20 cellular contexts compared by ENCODE assay signal in the genomic region with DNA sequence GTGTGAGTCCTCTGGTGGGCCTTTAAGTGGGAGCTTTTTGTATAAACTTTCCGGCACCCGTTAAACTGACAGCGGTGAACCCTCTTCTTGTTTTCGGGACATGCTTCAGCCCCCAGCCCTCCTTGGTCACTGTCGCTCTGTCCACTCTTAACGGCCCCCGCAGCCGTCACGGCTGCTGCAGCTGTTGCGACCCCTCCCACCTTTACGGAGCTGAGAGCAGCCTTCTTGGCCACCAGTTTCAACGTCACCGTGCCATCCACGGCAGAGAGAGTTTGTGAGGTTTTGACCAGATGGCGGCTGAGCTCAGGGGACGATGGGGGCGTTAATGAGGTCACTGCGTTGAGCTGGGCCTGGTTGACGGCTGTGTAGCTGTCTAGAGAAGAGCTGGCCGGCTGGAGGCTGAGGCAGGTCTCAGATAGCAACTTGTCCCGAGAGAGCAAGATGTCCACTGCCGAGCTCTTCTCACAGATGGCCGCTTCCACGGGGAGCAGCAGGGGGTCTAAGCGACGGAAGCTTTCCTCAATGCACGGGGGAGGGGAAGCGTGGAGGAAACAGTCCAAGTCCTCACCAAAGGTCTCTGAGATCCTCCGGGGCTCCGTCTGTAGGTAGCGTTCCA. TPM values are rescaled to one million over a fixed set of nuclear protein-coding genes. Genes with fewer than 3 reads are reported as not detected.
DNase-seq lines count a peak whose midpoint lies in the region; ATAC-seq, FAIRE-seq and TF ChIP-seq lines count a peak whose summit lies in the region.
"Had no signal": no experiment of that assay in that cellular context is flagged by ENCODE, and none has a peak within 500 bp of the region (broad histone marks: within the 10 kb centered on the region; RNA-seq: fewer than 3 reads in every experiment).

No MANE protein-coding gene starts in this region.

- H3K4me3 ChIP-seq in H1 (ENCODE audit: extremely low read depth in 1 of 4, insufficient read depth in 2 of 4, low read depth in 3 of 4, low read length in 4 of 4) (no peak overlapping the region), prostate gland (no peak overlapping the region)
- H3K4me3 ChIP-seq: colonic mucosa, K562, mucosa of descending colon, right lobe of liver had no signal

- no peaks in the 10 kb centered on the region for H4K20me1 ChIP-seq in H1 (replicated peaks in 1 of 2; ENCODE audit: control insufficient read depth in 1 of 2, insufficient read depth in 2 of 2, low read length in 2 of 2)

- H3K79me1 ChIP-seq in H1 (ENCODE audit: low read depth, low read length), result peaks cover 2% of the 10 kb centered on the region; the same call in 1 of the 2 replicates

- H3K9me3 ChIP-seq in T-helper 17 cell (ENCODE audit: control insufficient read depth, low read length, poor library complexity, severe bottlenecking), result peaks cover 2% of the 10 kb centered on the region
- no peaks in the 10 kb centered on the region for H3K9me3 ChIP-seq in H1 (ENCODE audit: insufficient read depth in 2 of 2, low read depth in 1 of 2, low read length in 1 of 2)
- H3K9me3 ChIP-seq in prostate gland, result no peaks in the 10 kb centered on the region
- H3K9me3 ChIP-seq: colonic mucosa, mucosa of descending colon, right lobe of liver had no signal

- no peak overlapping the region for H3K4me2 ChIP-seq in H1 (ENCODE audit: insufficient read depth in 1 of 2, low read depth in 2 of 2, low read length in 2 of 2)

- no peak overlapping the region for H3K14ac ChIP-seq in H1 (ENCODE audit: insufficient read length)

- H3K4me1 Mint-ChIP-seq in activated naive CD4-positive, alpha-beta T cell treated with anti-CD3 and anti-CD28 coated beads, Interleukin-2, amount 50 U/mL, for 24 hours, result peaks cover 82% of the 10 kb centered on the region
- peaks cover 48% of the 10 kb centered on the region for H3K4me1 Mint-ChIP-seq in activated naive CD4-positive, alpha-beta T cell treated with anti-CD3 and anti-CD28 coated beads, Interleukin-2, amount 10 ng/mL, durations not matched to agents 7 days and 5 days
- peaks cover 23% of the 10 kb centered on the region for H3K4me1 Mint-ChIP-seq in T-helper 17 cell
- peaks cover 36 to 67% of the 10 kb centered on the region in 2 donors for H3K4me1 Mint-ChIP-seq in stimulated activated naive B cell treated with anti-CD40 and anti-IgM and Interleukin-4, amounts not matched to agents 10 μg/mL and 1 μg/mL and 100 μg/mL, for 72 hours

- peak overlapping the region; percentile 42 for H3K18ac ChIP-seq in H1 (ENCODE audit: extremely low read depth, low read length)

- H3K4me1 ChIP-seq in H1 (replicated peaks in 1 of 4; ENCODE audit: control insufficient read depth in 3 of 4, insufficient read depth in 4 of 4, low read length in 3 of 4) (peaks cover 6 to 18% (median 10%) of the 10 kb centered on the region in 4 experiments), prostate gland (replicated peaks) (no peaks in the 10 kb centered on the region)
- H3K4me1 ChIP-seq: colonic mucosa had no signal

- no peak for TF ChIP-seq RAD21 in H1 (IDR thresholded peaks at IDR 0.05 in 1 of 2, conservative IDR thresholded peaks at IDR 0.05 in 1 of 2; ENCODE audit: low read depth in 2 of 2, low read length in 2 of 2)

- H3K27me3 ChIP-seq in H1 (replicated peaks in 1 of 4; ENCODE audit: control insufficient read depth in 3 of 4, extremely low read depth in 1 of 4, insufficient read depth in 3 of 4, low read length in 3 of 4) (no peaks in the 10 kb centered on the region), prostate gland (replicated peaks; ENCODE audit: insufficient read depth) (no peaks in the 10 kb centered on the region)
- H3K27me3 ChIP-seq: colonic mucosa, right lobe of liver had no signal

- peak overlapping the region; percentile 0; the same call in 1 of the 2 replicates for H2BK15ac ChIP-seq in H1 (ENCODE audit: low read length)

- peaks cover 43% of the 10 kb centered on the region for H3K36me3 Mint-ChIP-seq in activated naive CD4-positive, alpha-beta T cell treated with anti-CD3 and anti-CD28 coated beads, Interleukin-2, amount 50 U/mL, for 24 hours
- peaks cover 77% of the 10 kb centered on the region for H3K36me3 Mint-ChIP-seq in activated naive CD4-positive, alpha-beta T cell treated with anti-CD3 and anti-CD28 coated beads, Interleukin-2, amount 10 ng/mL, durations not matched to agents 7 days and 5 days
- peaks cover 12% of the 10 kb centered on the region for H3K36me3 Mint-ChIP-seq in T-helper 17 cell (ENCODE audit: low read depth)
- H3K36me3 Mint-ChIP-seq in stimulated activated naive B cell treated with anti-CD40 and anti-IgM and Interleukin-4, amounts not matched to agents 10 μg/mL and 1 μg/mL and 100 μg/mL, for 72 hours, result peaks cover 41 to 63% of the 10 kb centered on the region in 2 donors

- H4K8ac ChIP-seq in H1 (ENCODE audit: extremely low read depth, insufficient read depth, low read length), result no peak overlapping the region; the same call in 1 of the 2 replicates

- TF ChIP-seq EP300 in H1 (IDR thresholded peaks at IDR 0.05; ENCODE audit: borderline replicate concordance in 1 of 2, low read depth in 2 of 2, low read length in 2 of 2), result no peak

- peak overlapping the region; percentile 11 for H3K4me3 Mint-ChIP-seq in activated naive CD4-positive, alpha-beta T cell treated with anti-CD3 and anti-CD28 coated beads, Interleukin-2, amount 50 U/mL, for 24 hours
- H3K4me3 Mint-ChIP-seq in activated naive CD4-positive, alpha-beta T cell treated with anti-CD3 and anti-CD28 coated beads, Interleukin-2, amount 10 ng/mL, durations not matched to agents 7 days and 5 days, result no peak overlapping the region
- H3K4me3 Mint-ChIP-seq in T-helper 17 cell, result no peak overlapping the region
- no peak overlapping the region for H3K4me3 Mint-ChIP-seq in stimulated activated naive B cell treated with anti-CD40 and anti-IgM and Interleukin-4, amounts not matched to agents 10 μg/mL and 1 μg/mL and 100 μg/mL, for 72 hours
- H3K4me3 Mint-ChIP-seq: type B pancreatic cell had no signal

- H3K27ac Mint-ChIP-seq in activated naive CD4-positive, alpha-beta T cell treated with anti-CD3 and anti-CD28 coated beads, Interleukin-2, amount 50 U/mL, for 24 hours, result peak overlapping the region; percentile 93
- no peak overlapping the region for H3K27ac Mint-ChIP-seq in activated naive CD4-positive, alpha-beta T cell treated with anti-CD3 and anti-CD28 coated beads, Interleukin-2, amount 10 ng/mL, durations not matched to agents 7 days and 5 days
- peak overlapping the region; percentile 3 for H3K27ac Mint-ChIP-seq in T-helper 17 cell
- peak overlapping the region; percentile 37 for H3K27ac Mint-ChIP-seq in stimulated activated naive B cell treated with anti-CD40 and anti-IgM and Interleukin-4, amounts not matched to agents 10 μg/mL and 1 μg/mL and 100 μg/mL, for 72 hours
- H3K27ac Mint-ChIP-seq: type B pancreatic cell had no signal

- no peak overlapping the region for H2BK120ac ChIP-seq in H1 (replicated peaks; ENCODE audit: low read depth, low read length)

- intact Hi-C loops in prostate gland (cut with DNase I), result no loop called here

- H3K4ac ChIP-seq in H1 (replicated peaks; ENCODE audit: insufficient read length, low read depth, low read length), result no peak overlapping the region

- H3K9ac ChIP-seq in H1 (replicated peaks in 1 of 4; ENCODE audit: extremely low read depth in 1 of 4, low read depth in 3 of 4, low read length in 3 of 4), result no peak overlapping the region

- no peak overlapping the region for H3K23ac ChIP-seq in H1 (ENCODE audit: insufficient read length)

- H3K27me3 Mint-ChIP-seq in activated naive CD4-positive, alpha-beta T cell treated with anti-CD3 and anti-CD28 coated beads, Interleukin-2, amount 50 U/mL, for 24 hours, result no peaks in the 10 kb centered on the region
- no peaks in the 10 kb centered on the region for H3K27me3 Mint-ChIP-seq in activated naive CD4-positive, alpha-beta T cell treated with anti-CD3 and anti-CD28 coated beads, Interleukin-2, amount 10 ng/mL, durations not matched to agents 7 days and 5 days
- H3K27me3 Mint-ChIP-seq in T-helper 17 cell, result no peaks in the 10 kb centered on the region
- H3K27me3 Mint-ChIP-seq in stimulated activated naive B cell treated with anti-CD40 and anti-IgM and Interleukin-4, amounts not matched to agents 10 μg/mL and 1 μg/mL and 100 μg/mL, for 72 hours, result no peaks in the 10 kb centered on the region
- H3K27me3 Mint-ChIP-seq: type B pancreatic cell had no signal

- H3K56ac ChIP-seq in H1 (replicated peaks; ENCODE audit: insufficient read length, low read depth, low read length), result no peak overlapping the region

- peak overlapping the region; percentile 1; the same call in 1 of the 2 replicates for H2BK5ac ChIP-seq in H1 (ENCODE audit: low read depth, low read length)

- H3K36me3 ChIP-seq in H1 (ENCODE audit: control insufficient read depth in 2 of 4, insufficient read depth in 4 of 4, low read length in 3 of 4) (peaks cover 0 to 6% (median 2%) of the 10 kb centered on the region in 4 experiments; a peak in 2 of 8 replicates), prostate gland (no peaks in the 10 kb centered on the region)
- H3K36me3 ChIP-seq: colonic mucosa had no signal

- peak overlapping the region; percentile 0; the same call in 1 of the 2 replicates for H2AK5ac ChIP-seq in H1 (ENCODE audit: low read depth, low read length)

- ATAC-seq in T-helper 17 cell, result no peak
- ATAC-seq in stimulated activated naive B cell treated with anti-CD40 and anti-IgM and Interleukin-4, amounts not matched to agents 10 μg/mL and 1 μg/mL and 100 μg/mL, for 72 hours (replicated peaks), result no peak
- no peak for ATAC-seq in GM19467 (IDR thresholded peaks at IDR 0.05; ENCODE audit: unreplicated experiment)
- ATAC-seq: K562, mucosa of descending colon, right lobe of liver had no signal

- TF ChIP-seq CTCF in H1 (IDR thresholded peaks at IDR 0.05; ENCODE audit: control extremely low read depth in 1 of 3, insufficient read depth in 1 of 3, low read depth in 1 of 3, low read length in 3 of 3), result no peak
- no peak for TF ChIP-seq CTCF in prostate gland (IDR thresholded peaks at IDR 0.05)

- no peak overlapping the region for H4K5ac ChIP-seq in H1 (ENCODE audit: insufficient read length, low read depth, low read length)

- H3K79me2 ChIP-seq in H1 (ENCODE audit: control insufficient read depth in 1 of 2, insufficient read depth in 2 of 2, low read length in 2 of 2), result peaks cover 0 to 43% of the 10 kb centered on the region in 2 experiments; a peak in 2 of 4 replicates

- H4K91ac ChIP-seq in H1 (replicated peaks; ENCODE audit: insufficient read length, low read length), result peak overlapping the region; percentile 82

- peaks cover 4% of the 10 kb centered on the region for H3K9me3 Mint-ChIP-seq in activated naive CD4-positive, alpha-beta T cell treated with anti-CD3 and anti-CD28 coated beads, Interleukin-2, amount 50 U/mL, for 24 hours
- H3K9me3 Mint-ChIP-seq in activated naive CD4-positive, alpha-beta T cell treated with anti-CD3 and anti-CD28 coated beads, Interleukin-2, amount 10 ng/mL, durations not matched to agents 7 days and 5 days, result no peaks in the 10 kb centered on the region
- H3K9me3 Mint-ChIP-seq in stimulated activated naive B cell treated with anti-CD40 and anti-IgM and Interleukin-4, amounts not matched to agents 10 μg/mL and 1 μg/mL and 100 μg/mL, for 72 hours, result no peaks in the 10 kb centered on the region
- H3K9me3 Mint-ChIP-seq: type B pancreatic cell had no signal

- no peak for FAIRE-seq in H1 (lab: Jason Lieb, UNC)
- FAIRE-seq: K562 had no signal

- H2BK12ac ChIP-seq in H1 (ENCODE audit: low read depth, low read length), result peak overlapping the region; percentile 88; the same call in 1 of the 2 replicates

- H2AFZ ChIP-seq in H1 (ENCODE audit: low read length), result no peak overlapping the region

- DNase-seq in activated naive CD4-positive, alpha-beta T cell treated with anti-CD3 and anti-CD28 coated beads, Interleukin-2, amount 10 ng/mL, durations not matched to agents 7 days and 5 days, result no peak
- DNase-seq in T-helper 17 cell, result no peak
- DNase-seq in H1 (ENCODE audit: low read depth in 1 of 2, low spot score in 2 of 2), result no peak
- no peak for DNase-seq in stimulated activated naive B cell treated with anti-CD40 and anti-IgM and Interleukin-4, amounts not matched to agents 10 μg/mL and 1 μg/mL and 100 μg/mL, for 72 hours
- DNase-seq in prostate gland (ENCODE audit: low spot score), result no peak
- DNase-seq in activated CD4-positive, alpha-beta T cell treated with anti-CD3 and anti-CD28 coated beads, Interleukin-2, amount 50 U/mL, for 4 hours, result no peak
- DNase-seq: colonic mucosa; DND-41; hypothalamus; mucosa of descending colon; MV-4-11; NCI-H1930; NCI-H510A; occipital lobe; stimulated activated naive CD4-positive, alpha-beta T cell had no signal

- TF ChIP-seq POLR2A in H1 (IDR thresholded peaks at IDR 0.05; ENCODE audit: control extremely low read depth in 1 of 2, low read depth in 2 of 2, low read length in 2 of 2) (no peak), prostate gland (IDR thresholded peaks at IDR 0.05) (no peak)

- H3K27ac ChIP-seq in H1 (ENCODE audit: low read depth, low read length) (no peak overlapping the region), prostate gland (no peak overlapping the region)
- H3K27ac ChIP-seq: colonic mucosa, right lobe of liver had no signal

- WGBS in H1 (ENCODE audit: extremely low coverage in 1 of 2, insufficient coverage in 1 of 2, insufficient read length in 1 of 2, insufficient replicate concordance in 2 of 2, low coverage in 1 of 2, low lambda C conversion rate in 2 of 2, missing lambda C conversion rate in 1 of 2), 2 experiments, result 95% methylated on average over 28 of the region's 31 CpGs; no CpG with 5 or more reads in 1 of the 2 experiments
- 89% methylated on average over 30 of the region's 31 CpGs for WGBS in prostate gland

- H3K23me2 ChIP-seq in H1 (ENCODE audit: low read depth, low read length), result no peaks in the 10 kb centered on the region

- CTCF ChIA-PET in activated naive CD4-positive, alpha-beta T cell treated with anti-CD3 and anti-CD28 coated beads, Interleukin-2, amount 10 ng/mL, durations not matched to agents 7 days and 5 days (lab: Charles Lee), result interaction anchor here (1.7 kb wide), 1 partner anchor 18 kb away, joined by 3 read pairs; no protein-coding TSS in a partner anchor
- CTCF ChIA-PET in H1 (lab: Charles Lee; ENCODE audit: partially characterized antibody), result interaction anchor here (0.6 to 1.7 kb wide), 6 partner anchors 15 to 349 kb away, joined by 3 to 6 read pairs (median 3); no protein-coding TSS in a partner anchor

- no peak overlapping the region for H2BK20ac ChIP-seq in H1 (ENCODE audit: low read length)

- POLR2A ChIA-PET in H1 (lab: Charles Lee; ENCODE audit: partially characterized antibody), result interaction anchor here (1.4 to 1.8 kb wide), 4 partner anchors 9 to 42 kb away, joined by 3 to 8 read pairs (median 5); partner anchors contain the start of gene KLF7

RNA-seq across cellular contexts. Expression of gene KLF7, which starts 41.9 kb away (rescaled TPM):
- 10 to 100 TPM; 38.1 to 53.3 TPM for total RNA-seq in T-helper 17 cell
- total RNA-seq in H1 (2021; fragmentation: NEBNext Ultra II Directional; extraction: Animal tissue kit (Norgen Biotek cat#: 25700)), result 21.3 and 23.3 TPM in 2 replicates
- polyA plus RNA-seq in H1 (2011; rRNA removed), result 9.6 and 19.3 TPM in 2 replicates
- 11.3 TPM for polyA plus RNA-seq in H1 (2011; cell fraction: cytosol; rRNA removed)
- polyA plus RNA-seq in H1 (2011; cell fraction: nucleus; rRNA removed), result 28.7 TPM
- polyA plus RNA-seq in H1 (2012, experiment 1 of 2), result 7.7 to 13.3 TPM (median 12.2 TPM) in 4 replicates
- polyA plus RNA-seq in H1 (2012, experiment 2 of 2), result 1.4 TPM
- 16.1 TPM for polyA plus RNA-seq in H1 (2013, experiment 1 of 2)
- polyA plus RNA-seq in H1 (2013, experiment 2 of 2), result 16.9 TPM
- polyA minus RNA-seq in H1 (2011; rRNA and poly(A)+ RNA removed), result 21.9 and 35.0 TPM in 2 replicates
- 13.7 TPM for polyA minus RNA-seq in H1 (2011; cell fraction: cytosol; rRNA and poly(A)+ RNA removed)
- polyA minus RNA-seq in H1 (2011; cell fraction: nucleus; rRNA and poly(A)+ RNA removed), result 37.5 TPM
- total RNA-seq in prostate gland, result 10 to 100 TPM; 10.2 to 23.9 TPM
